Comparison of ENCODE assay signal across 8 cellular contexts in genomic region chr2:112254466-112255240, GRCh38. TPM values are rescaled to one million over a fixed set of nuclear protein-coding genes. Genes with fewer than 3 reads are reported as not detected.
A peak's percentile ranks its signal among the peaks of the same experiment; 100 is the strongest.
DNase-seq lines count a peak whose midpoint lies in the region; ATAC-seq and TF ChIP-seq lines count a peak whose summit lies in the region.

ZC3H8 (minus strand) TSS chr2:112255042; CDS start chr2:112254981, 61 bp downstream.

- peaks cover 29% of the 10 kb centered on the region for H3K79me2 ChIP-seq in osteoblast (ENCODE audit: insufficient read depth, low read length)

- H3K4me2 ChIP-seq in osteoblast (ENCODE audit: insufficient read depth, low read length), result peak within 1 kb of the TSS; percentile 93

- peak; percentile 70 for DNase-seq in GM12864 (ENCODE audit: low read depth)
- peak; percentile 90 for DNase-seq in NCI-H1105 (lab: John Stamatoyannopoulos, UW)
- peak; percentile 75 for DNase-seq in SKM-1 (lab: John Stamatoyannopoulos, UW; ENCODE audit: unreplicated experiment)
- peak; percentile 97 to 98 for DNase-seq in activated naive CD4-positive, alpha-beta T cell treated with anti-CD3 and anti-CD28 coated beads, Interleukin-2, amount 50 U/mL, for 72 hours (ENCODE audit: low spot score in 2 of 2)
- DNase-seq in glomerular visceral epithelial cell (ENCODE audit: extremely low spot score), result peak; percentile 94
- peak; percentile 99 for DNase-seq in osteoblast (ENCODE audit: insufficient read length, low spot score, missing footprints)
- peak; percentile 94 for DNase-seq in testis

- peak; percentile 85 for ATAC-seq in HG02623 (IDR thresholded peaks at IDR 0.05; ENCODE audit: unreplicated experiment)
- peak; percentile 89 to 92 for ATAC-seq in activated naive CD4-positive, alpha-beta T cell treated with anti-CD3 and anti-CD28 coated beads, Interleukin-2, amount 50 U/mL, for 72 hours

- WGBS in testis, 2 donors, result 0% methylated on average over 39 to 68 of the region's 68 CpGs

- no peaks in the 10 kb centered on the region for H3K9me3 Mint-ChIP-seq in activated naive CD4-positive, alpha-beta T cell treated with anti-CD3 and anti-CD28 coated beads, Interleukin-2, amount 50 U/mL, for 72 hours

- H3K36me3 Mint-ChIP-seq in activated naive CD4-positive, alpha-beta T cell treated with anti-CD3 and anti-CD28 coated beads, Interleukin-2, amount 50 U/mL, for 72 hours, result peaks cover 11 to 12% of the 10 kb centered on the region in 2 donors

- H3K4me3 ChIP-seq in GM12864 (ENCODE audit: low read depth, low read length) (peak within 1 kb of the TSS; percentile 83), osteoblast (ENCODE audit: insufficient read depth, low read length) (peak within 1 kb of the TSS; percentile 82), testis (peak within 1 kb of the TSS; percentile 77 to 87)

- H2AFZ ChIP-seq in osteoblast (ENCODE audit: low read length), result peak within 1 kb of the TSS; percentile 95

- peak; percentile 17 for TF ChIP-seq POLR2A in testis (IDR thresholded peaks at IDR 0.05)

- no peaks in the 10 kb centered on the region for H3K36me3 ChIP-seq in osteoblast (ENCODE audit: insufficient read depth, low read length)
- H3K36me3 ChIP-seq in testis (ENCODE audit: low read depth, missing control alignments), result no peaks in the 10 kb centered on the region

- peak within 1 kb of the TSS; percentile 61 for H3K27ac ChIP-seq in osteoblast (ENCODE audit: low read depth, low read length)
- peak within 1 kb of the TSS; percentile 69 to 88 for H3K27ac ChIP-seq in testis

- no peaks in the 10 kb centered on the region for H4K20me1 ChIP-seq in osteoblast (ENCODE audit: insufficient read depth, low read length)

- H3K9me3 ChIP-seq in osteoblast (ENCODE audit: low read depth, low read length), result no peaks in the 10 kb centered on the region
- no peaks in the 10 kb centered on the region for H3K9me3 ChIP-seq in testis

- TF ChIP-seq CTCF in GM12864 (IDR thresholded peaks at IDR 0.05; ENCODE audit: low read depth, low read length, missing control alignments), result no peak
- TF ChIP-seq CTCF in osteoblast (IDR thresholded peaks at IDR 0.05; ENCODE audit: extremely low read depth, low read depth, low read length), result no peak
- TF ChIP-seq CTCF in testis (IDR thresholded peaks at IDR 0.05), result no peak

- peak within 1 kb of the TSS in 1 of 2 donors; percentile 75 for H3K27ac Mint-ChIP-seq in activated naive CD4-positive, alpha-beta T cell treated with anti-CD3 and anti-CD28 coated beads, Interleukin-2, amount 50 U/mL, for 72 hours

- intact Hi-C loops in testis (cut with DNase I; ENCODE audit: low total_unique reads), result no loop called here

- H3K27me3 ChIP-seq in osteoblast (ENCODE audit: insufficient read depth, low read length) (no peaks in the 10 kb centered on the region), testis (no peaks in the 10 kb centered on the region)

- peaks cover 18% of the 10 kb centered on the region for H3K4me1 ChIP-seq in osteoblast (ENCODE audit: insufficient read depth, low read length)
- H3K4me1 ChIP-seq in testis, result peaks cover 5% of the 10 kb centered on the region

RNA-seq across cellular contexts. Expression of gene ZC3H8, which starts in this region (rescaled TPM):
- 10 to 100 TPM; 23.7 to 44.1 TPM for total RNA-seq in activated naive CD4-positive, alpha-beta T cell treated with anti-CD3 and anti-CD28 coated beads, Interleukin-2, amount 50 U/mL, for 72 hours
- total RNA-seq in osteoblast (7.6 and 8.0 TPM in 2 replicates), testis (10 to 100 TPM; 21.7 to 26.5 TPM)
- polyA plus RNA-seq in testis (ENCODE audit: insufficient read depth, low read depth, low replicate concordance), result 10.6 TPM

Comparison
In these comparisons a context has a peak if more than half of its experiments do, and no peak if none do; other contexts are left out.
1. Peak in every context shown above with its lines: DNase-seq, ATAC-seq, H3K4me3 ChIP-seq and H3K27ac ChIP-seq.